Comparison of ENCODE assay signal across 10 cellular contexts in genomic region chr17:48068491-48068961, GRCh38. TPM values are rescaled to one million over a fixed set of nuclear protein-coding genes. Genes with fewer than 3 reads are reported as not detected.
DNase-seq lines count a peak whose midpoint lies in the region; ATAC-seq, FAIRE-seq and TF ChIP-seq lines count a peak whose summit lies in the region.
"Had no signal": no experiment of that assay in that cellular context is flagged by ENCODE, and none has a peak within 500 bp of the region (broad histone marks: within the 10 kb centered on the region; RNA-seq: fewer than 3 reads in every experiment).

No MANE protein-coding gene starts in this region.

- H3K27ac ChIP-seq in heart right ventricle, result peak overlapping the region in 1 of 10 donors; percentile 1
- H3K27ac ChIP-seq in RWPE2 (ENCODE audit: poor library complexity, severe bottlenecking), result no peak overlapping the region
- H3K27ac ChIP-seq in upper lobe of right lung, result no peak overlapping the region

- no peaks in the 10 kb centered on the region for H3K9me3 ChIP-seq in heart right ventricle
- H3K9me3 ChIP-seq in RWPE2 (ENCODE audit: severe bottlenecking), result no peaks in the 10 kb centered on the region
- no peaks in the 10 kb centered on the region for H3K9me3 ChIP-seq in upper lobe of right lung

- H3K36me3 ChIP-seq in heart right ventricle (peaks cover 0 to 98% (median 24%) of the 10 kb centered on the region in 9 donors), RWPE2 (ENCODE audit: low read depth) (peaks cover 84% of the 10 kb centered on the region), upper lobe of right lung (peaks cover 80% of the 10 kb centered on the region)

- intact Hi-C loops in heart right ventricle (cut with DNase I) (no loop called here), cardiac septum (cut with DNase I) (no loop called here), upper lobe of right lung (cut with DNase I) (no loop called here)

- no peak for DNase-seq in heart right ventricle
- no peak for DNase-seq in cardiac septum (ENCODE audit: low spot score)
- DNase-seq in RWPE2 (ENCODE audit: low spot score), result no peak
- peak; percentile 52 for DNase-seq in glomerular visceral epithelial cell (ENCODE audit: extremely low spot score)
- DNase-seq in upper lobe of right lung, result no peak
- no peak for DNase-seq in GM12892 (ENCODE audit: insufficient read length)
- no peak for DNase-seq in SKM-1 (lab: John Stamatoyannopoulos, UW; ENCODE audit: unreplicated experiment)
- DNase-seq: activated CD8-positive, alpha-beta memory T cell treated with anti-CD3 and anti-CD28 coated beads, Interleukin-2, amount 50 U/mL, for 4 hours had no signal

- ATAC-seq in heart right ventricle (no peak), RWPE2 (ENCODE audit: low read depth) (peak; percentile 71), upper lobe of right lung (peak; percentile 42), HG02981 (IDR thresholded peaks at IDR 0.05; ENCODE audit: unreplicated experiment) (no peak)

- TF ChIP-seq CTCF in heart right ventricle (IDR thresholded peaks at IDR 0.05) (peak in 5 of 9 donors; percentile 9 to 34 (median 16)), RWPE2 (IDR thresholded peaks at IDR 0.05; ENCODE audit: poor library complexity, severe bottlenecking) (peak; percentile 18), upper lobe of right lung (IDR thresholded peaks at IDR 0.05) (peak; percentile 27)

- no peak for FAIRE-seq in GM12892 (lab: Jason Lieb, UNC)
- FAIRE-seq: GM18507 had no signal

- H3K4me1 ChIP-seq in heart right ventricle, result peaks cover 0 to 26% (median 11%) of the 10 kb centered on the region in 9 donors
- H3K4me1 ChIP-seq in RWPE2 (ENCODE audit: insufficient read depth, poor library complexity, severe bottlenecking), result no peaks in the 10 kb centered on the region
- H3K4me1 ChIP-seq in upper lobe of right lung, result no peaks in the 10 kb centered on the region

- H3K4me3 ChIP-seq in heart right ventricle (no peak overlapping the region), RWPE2 (ENCODE audit: severe bottlenecking) (no peak overlapping the region), upper lobe of right lung (no peak overlapping the region)

- TF ChIP-seq POLR2A in GM12892 (IDR thresholded peaks at IDR 0.05; ENCODE audit: low read depth, low read length), result no peak

- 61 to 74% methylated on average over 3 of the region's 3 CpGs for WGBS in heart right ventricle, 2 donors

- H3K27me3 ChIP-seq in heart right ventricle, result no peaks in the 10 kb centered on the region
- no peaks in the 10 kb centered on the region for H3K27me3 ChIP-seq in RWPE2 (ENCODE audit: insufficient read depth, poor library complexity, severe bottlenecking)
- H3K27me3 ChIP-seq in upper lobe of right lung, result no peaks in the 10 kb centered on the region

RNA-seq across cellular contexts. Expression of gene NFE2L1, which starts 20.4 kb away (rescaled TPM):
- total RNA-seq in heart right ventricle (1,000 to 10,000 TPM in 1 of 10 donors, 100 to 1,000 TPM in 9; 443 to 1,033 (median 704) TPM), cardiac septum (604 TPM), upper lobe of right lung (201 TPM)
- 100 to 1,000 TPM; 108 to 251 TPM for polyA plus RNA-seq in heart right ventricle
- 42.1 TPM for polyA plus RNA-seq in GM12892 (2012; ENCODE audit: missing spikeins)

RNA-seq across cellular contexts. Expression of gene COPZ2, which starts 30.9 kb away (rescaled TPM):
- total RNA-seq in heart right ventricle, result 10 to 100 TPM; 45.3 to 67.3 (median 60.7) TPM
- polyA plus RNA-seq in heart right ventricle, result 10 to 100 TPM; 17.5 to 54.1 TPM
- 78.6 TPM for total RNA-seq in cardiac septum
- total RNA-seq in upper lobe of right lung, result 24.5 TPM
- polyA plus RNA-seq in GM12892 (2012; ENCODE audit: missing spikeins), result 2.6 TPM

RNA-seq across cellular contexts. Expression of gene CBX1, which starts 32.8 kb away (rescaled TPM):
- total RNA-seq in heart right ventricle (10 to 100 TPM; 30.3 to 40.8 (median 35.9) TPM), cardiac septum (31.2 TPM), upper lobe of right lung (34.0 TPM)
- polyA plus RNA-seq in heart right ventricle, result 10 to 100 TPM; 19.8 to 38.8 TPM
- 78.8 TPM for polyA plus RNA-seq in GM12892 (2012; ENCODE audit: missing spikeins)

RNA-seq across cellular contexts. Expression of gene SNX11, which starts 39.0 kb away (rescaled TPM):
- 10 to 100 TPM in 9 of 10 donors, 1 to 10 TPM in 1; 7.2 to 17.0 (median 12.3) TPM for total RNA-seq in heart right ventricle
- 10 to 100 TPM in 1 of 2 donors, 1 to 10 TPM in 1; 7.1 to 17.1 TPM for polyA plus RNA-seq in heart right ventricle
- total RNA-seq in cardiac septum, result 11.4 TPM
- 20.8 TPM for total RNA-seq in upper lobe of right lung
- 79.8 TPM for polyA plus RNA-seq in GM12892 (2012; ENCODE audit: missing spikeins)

Comparison
In these comparisons a context has a peak if more than half of its experiments do, and no peak if none do; other contexts are left out.
1. ATAC-seq: peak in RWPE2 (single experiment) and upper lobe of right lung (single experiment); none in heart right ventricle (0 of 8) and HG02981 (single experiment).
2. Peak in every context shown above with its lines, with median percentiles within 50 percentile points of each other: CTCF ChIP-seq.